21 cellular contexts compared by ENCODE assay signal in genomic region chr20:3229158-3229557, GRCh38. TPM values are rescaled to one million over a fixed set of nuclear protein-coding genes. Genes with fewer than 3 reads are reported as not detected.
DNase-seq lines count a peak whose midpoint lies in the region; ATAC-seq, FAIRE-seq and TF ChIP-seq lines count a peak whose summit lies in the region.
"Had no signal": no experiment of that assay in that cellular context is flagged by ENCODE, and none has a peak within 500 bp of the region (broad histone marks: within the 10 kb centered on the region; RNA-seq: fewer than 3 reads in every experiment).

No MANE protein-coding gene starts in this region.

- H3K14ac ChIP-seq in neuronal stem cell (ENCODE audit: low read length), result peak overlapping the region; percentile 38

- H2BK5ac ChIP-seq in neuronal stem cell (ENCODE audit: low read length), result no peak overlapping the region

- no peak for FAIRE-seq in GM12878 (lab: Jason Lieb, UNC)
- FAIRE-seq: A204.1, GM12892, H1 had no signal

- no peak for TF ChIP-seq CTCF in heart right ventricle (IDR thresholded peaks at IDR 0.05)
- TF ChIP-seq CTCF in GM12878 (IDR thresholded peaks at IDR 0.05 in 2 of 3, conservative IDR thresholded peaks at IDR 0.05 in 1 of 3; ENCODE audit: control insufficient read depth in 2 of 3, extremely low read depth in 1 of 3, insufficient read depth in 1 of 3, low read depth in 3 of 3, low read length in 3 of 3), result no peak

- DNase-seq in Right ventricle myocardium inferior (ENCODE audit: missing footprints), result peak; percentile 61
- no peak for DNase-seq in heart right ventricle
- no peak for DNase-seq in GM12878 (ENCODE audit: low read depth, low spot score)
- DNase-seq in neuronal stem cell (ENCODE audit: low spot score), result no peak
- no peak for DNase-seq in NCI-H2029 treated with DMSO at 0.1 percent for 48 hours (lab: John Stamatoyannopoulos, UW)
- DNase-seq in NCI-H1048 (lab: John Stamatoyannopoulos, UW), result no peak
- DNase-seq: Calu3; CD4-positive, CD25-positive, alpha-beta regulatory T cell; CD8-positive, alpha-beta T cell; DMS53; DMS79 treated with DMSO at 0.1 percent for 48 hours; GF-D8; GM23248; HCEC 1CT had no signal

- peak overlapping the region; percentile 55 for H3K23ac ChIP-seq in neuronal stem cell (ENCODE audit: low read depth, low read length, poor library complexity)

- no peaks in the 10 kb centered on the region for H3K79me2 ChIP-seq in GM12878 (ENCODE audit: control insufficient read depth, insufficient read depth, low read length)

- CTCF ChIA-PET in GM12878 (lab: Yijun Ruan, JAX), result no interaction called here

- no peak overlapping the region for H3K27ac ChIP-seq in heart right ventricle
- no peak overlapping the region for H3K27ac ChIP-seq in GM12878 (ENCODE audit: control insufficient read depth, insufficient read depth)
- no peak overlapping the region for H3K27ac ChIP-seq in neuronal stem cell (replicated peaks; ENCODE audit: low read length)
- H3K27ac ChIP-seq: 22Rv1, BLaER1, C4-2B, GM23248 had no signal

- H3K9me3 ChIP-seq in heart right ventricle (no peaks in the 10 kb centered on the region), GM12878 (replicated peaks; ENCODE audit: control insufficient read depth, insufficient read depth, low read length) (no peaks in the 10 kb centered on the region), neuronal stem cell (replicated peaks in 1 of 2; ENCODE audit: control insufficient read depth in 2 of 2, insufficient read depth in 1 of 2, low read depth in 1 of 2, low read length in 2 of 2) (no peaks in the 10 kb centered on the region)
- H3K9me3 ChIP-seq: BLaER1 had no signal

- no peaks in the 10 kb centered on the region for H4K20me1 ChIP-seq in GM12878 (ENCODE audit: control insufficient read depth, insufficient read depth)

- H3K79me1 ChIP-seq in neuronal stem cell (ENCODE audit: low read depth, low read length), result peaks cover 4% of the 10 kb centered on the region

- H4K91ac ChIP-seq in neuronal stem cell (ENCODE audit: low read depth, low read length, poor library complexity), result no peak overlapping the region

- TF ChIP-seq POLR2A in GM12878 (IDR thresholded peaks at IDR 0.05; ENCODE audit: low read depth, low read length), result no peak

- H2AFZ ChIP-seq in GM12878 (ENCODE audit: control insufficient read depth, low read depth, low read length) (no peak overlapping the region), neuronal stem cell (ENCODE audit: low read length) (no peak overlapping the region)
- H2AFZ ChIP-seq: GM23248 had no signal

- H3K9ac ChIP-seq in GM12878 (ENCODE audit: control insufficient read depth, insufficient read depth, low read length) (no peak overlapping the region), neuronal stem cell (ENCODE audit: low read depth, low read length, poor library complexity) (no peak overlapping the region)
- H3K9ac ChIP-seq: BLaER1, GM23248 had no signal

- H3K4ac ChIP-seq in neuronal stem cell (ENCODE audit: low read length), result no peak overlapping the region

- intact Hi-C loops in Right ventricle myocardium inferior (cut with DNase I) (loop anchor here (10.0 kb wide), 1 partner anchor 46 kb away; no protein-coding TSS in a partner anchor), heart right ventricle (cut with DNase I) (loop anchor here in 2 of 10 donors (10.0 kb wide), 2 partner anchors 56 to 86 kb away; no protein-coding TSS in a partner anchor), GM12878 (cut with micrococcal nuclease; ENCODE audit: unreplicated experiment) (no loop called here)

- RAD21 ChIA-PET in GM12878 (lab: Charles Lee; ENCODE audit: unreplicated experiment), result no interaction called here

- H3K27me3 ChIP-seq in heart right ventricle (no peaks in the 10 kb centered on the region), GM12878 (replicated peaks in 1 of 2; ENCODE audit: control insufficient read depth in 2 of 2, insufficient read depth in 2 of 2, low read length in 1 of 2) (no peaks in the 10 kb centered on the region), neuronal stem cell (ENCODE audit: control insufficient read depth in 3 of 3, insufficient read depth in 3 of 3, low read depth in 1 of 3, low read length in 3 of 3) (no peaks in the 10 kb centered on the region)
- H3K27me3 ChIP-seq: BLaER1 had no signal

- H3K4me3 ChIP-seq in heart right ventricle (no peak overlapping the region), GM12878 (no peak overlapping the region), neuronal stem cell (ENCODE audit: low read length in 2 of 2) (no peak overlapping the region)
- H3K4me3 ChIP-seq: BLaER1, GM23248 had no signal

- H2AK5ac ChIP-seq in neuronal stem cell (ENCODE audit: low read depth, low read length), result peak overlapping the region; percentile 21

- no TSS peak for BruUV-seq in GM12878 (replicated peaks; lab: Mats Ljungman, UMichigan)

- WGBS in heart right ventricle, 2 donors, result 93 to 95% methylated on average over 22 of the region's 22 CpGs
- WGBS in GM12878 (ENCODE audit: insufficient coverage, insufficient replicate concordance, low lambda C conversion rate, missing lambda C conversion rate), result 85% methylated on average over 19 of the region's 22 CpGs
- no CpG with 5 or more reads among the region's 22 CpGs for WGBS in neuronal stem cell (ENCODE audit: extremely low coverage in 2 of 2, insufficient read length in 2 of 2, insufficient replicate concordance in 1 of 2), 2 donors

- ATAC-seq in Right ventricle myocardium inferior (no peak), heart right ventricle (no peak), GM12878 (no peak), GM21515 (IDR thresholded peaks at IDR 0.05; ENCODE audit: unreplicated experiment) (no peak)
- ATAC-seq: CD8-positive, alpha-beta T cell had no signal

- POLR2A ChIA-PET in GM12878 (lab: Charles Lee), result no interaction called here

- H3K4me2 ChIP-seq in GM12878 (ENCODE audit: control insufficient read depth, insufficient read depth), result no peak overlapping the region
- H3K4me2 ChIP-seq in neuronal stem cell (ENCODE audit: insufficient read depth, low read length, poor library complexity, severe bottlenecking), result no peak overlapping the region
- H3K4me2 ChIP-seq: BLaER1 had no signal

- H4K8ac ChIP-seq in neuronal stem cell (ENCODE audit: low read depth, low read length), result no peak overlapping the region

- H2BK15ac ChIP-seq in neuronal stem cell (ENCODE audit: low read length), result no peak overlapping the region

- SMC1A ChIA-PET in GM12878 (lab: Charles Lee; ENCODE audit: uncharacterized antibody, unreplicated experiment), result no interaction called here

- H3K36me3 ChIP-seq in heart right ventricle, result peaks cover 0 to 13% (median 0%) of the 10 kb centered on the region in 9 donors
- no peaks in the 10 kb centered on the region; a peak in 1 of 4 replicates for H3K36me3 ChIP-seq in GM12878 (ENCODE audit: control insufficient read depth in 2 of 2, insufficient read depth in 2 of 2, low read length in 1 of 2)
- peaks cover 3 to 4% of the 10 kb centered on the region in 2 donors for H3K36me3 ChIP-seq in neuronal stem cell (replicated peaks in 1 of 2; ENCODE audit: control insufficient read depth in 2 of 2, insufficient read depth in 2 of 2, low read length in 2 of 2)

- no peak overlapping the region for H3K18ac ChIP-seq in neuronal stem cell (ENCODE audit: low read length)

- in situ Hi-C loops in GM12878 (cut with MboI), result no loop called here

- H3K4me1 ChIP-seq in heart right ventricle (no peaks in the 10 kb centered on the region), GM12878 (ENCODE audit: control insufficient read depth, insufficient read depth, low read length) (no peaks in the 10 kb centered on the region), neuronal stem cell (ENCODE audit: control insufficient read depth in 2 of 2, insufficient read depth in 1 of 2, low read depth in 1 of 2, low read length in 2 of 2) (no peaks in the 10 kb centered on the region)

- no peak overlapping the region for H2BK12ac ChIP-seq in neuronal stem cell (ENCODE audit: low read length)

- TF ChIP-seq RAD21 in GM12878 (IDR thresholded peaks at IDR 0.05; ENCODE audit: insufficient read depth, low read depth, low read length), result no peak

- TF ChIP-seq EP300 in GM12878 (IDR thresholded peaks at IDR 0.05; ENCODE audit: borderline replicate concordance in 1 of 2, control insufficient read depth in 1 of 2, low read depth in 2 of 2, low read length in 2 of 2), result no peak

- H2BK120ac ChIP-seq in neuronal stem cell (ENCODE audit: low read depth, low read length), result no peak overlapping the region

RNA-seq across cellular contexts. Expression of gene SLC4A11, which starts 9.8 kb away (rescaled TPM):
- 0.14 TPM for total RNA-seq in Right ventricle myocardium inferior
- total RNA-seq in heart right ventricle, result 1 to 10 TPM in 1 of 10 donors, under 1 TPM in 9; 0.06 to 1.6 (median 0.45) TPM
- polyA plus RNA-seq in heart right ventricle, result under 1 TPM; 0.19 to 0.51 TPM
- total RNA-seq in GM12878 (2013; cell fraction: nucleolus; rRNA removed), result 0.98 and 1.8 TPM in 2 replicates
- 0.76 and 1.6 TPM in 2 replicates for total RNA-seq in GM12878 (2014; rRNA removed)
- 0.28 and 0.40 TPM in 2 replicates for total RNA-seq in GM12878 (2014; rRNA removed; fragmentation: Illumina TruSeq; extraction: Trizol)
- total RNA-seq in GM12878 (2021), result 1.9 and 2.3 TPM in 2 replicates
- polyA plus RNA-seq in GM12878 (2011; ENCODE audit: low read depth), result 0.13 TPM
- polyA plus RNA-seq in GM12878 (2011; rRNA removed), result 0.07 TPM in 1 of 2 replicates, not detected in the other
- polyA plus RNA-seq in GM12878 (2011; cell fraction: cytosol; rRNA removed), result 0.08 and 0.09 TPM in 2 replicates
- polyA plus RNA-seq in GM12878 (2011; cell fraction: nucleus; rRNA removed), result 0.78 and 0.94 TPM in 2 replicates
- 0.46 TPM in 2 replicates for polyA plus RNA-seq in GM12878 (2012)
- 0.10 and 0.78 TPM in 2 replicates for polyA plus RNA-seq in GM12878 (2014; fragmentation: Illumina TruSeq; extraction: Trizol)
- polyA plus RNA-seq in GM12878 (2014; fragmentation: Nextera tagmentation; extraction: Ambion mirVana), result under 1 TPM; 0.15 to 0.18 TPM
- 1.5 and 2.0 TPM in 2 replicates for polyA plus RNA-seq in GM12878 (2014; rRNA removed)
- 1 to 10 TPM; 1.5 to 1.9 TPM for polyA plus RNA-seq in GM12878 (2016; fragmentation: Nextera tagmentation; extraction: Ambion mirVana)
- not detected in 2 replicates for polyA minus RNA-seq in GM12878 (2011; rRNA and poly(A)+ RNA removed)
- not detected in 2 replicates for polyA minus RNA-seq in GM12878 (2011; cell fraction: cytosol; rRNA and poly(A)+ RNA removed)
- 0.12 and 0.38 TPM in 2 replicates for polyA minus RNA-seq in GM12878 (2011; cell fraction: nucleus; rRNA and poly(A)+ RNA removed)
- polyA plus RNA-seq in neuronal stem cell (2013, experiment 1 of 2), result 4.0 TPM
- 3.9 TPM for polyA plus RNA-seq in neuronal stem cell (2013, experiment 2 of 2)

RNA-seq across cellular contexts. Expression of gene ITPA, which starts 19.9 kb away (rescaled TPM):
- total RNA-seq in Right ventricle myocardium inferior, result 21.4 TPM
- 10 to 100 TPM; 15.8 to 26.3 (median 21.5) TPM for total RNA-seq in heart right ventricle
- polyA plus RNA-seq in heart right ventricle, result 10 to 100 TPM; 51.1 to 53.6 TPM
- 19.1 and 22.1 TPM in 2 replicates for total RNA-seq in GM12878 (2013; cell fraction: nucleolus; rRNA removed)
- 79.8 and 91.8 TPM in 2 replicates for total RNA-seq in GM12878 (2014; rRNA removed)
- 46.5 and 48.4 TPM in 2 replicates for total RNA-seq in GM12878 (2014; rRNA removed; fragmentation: Illumina TruSeq; extraction: Trizol)
- total RNA-seq in GM12878 (2021), result 78.7 and 86.1 TPM in 2 replicates
- polyA plus RNA-seq in GM12878 (2011; ENCODE audit: low read depth), result 25.0 TPM
- 29.1 and 38.5 TPM in 2 replicates for polyA plus RNA-seq in GM12878 (2011; rRNA removed)
- polyA plus RNA-seq in GM12878 (2011; cell fraction: cytosol; rRNA removed), result 54.5 and 77.0 TPM in 2 replicates
- polyA plus RNA-seq in GM12878 (2011; cell fraction: nucleus; rRNA removed), result 44.6 and 49.7 TPM in 2 replicates
- polyA plus RNA-seq in GM12878 (2012), result 43.1 and 47.7 TPM in 2 replicates
- 30.8 and 44.4 TPM in 2 replicates for polyA plus RNA-seq in GM12878 (2014; fragmentation: Illumina TruSeq; extraction: Trizol)
- polyA plus RNA-seq in GM12878 (2014; fragmentation: Nextera tagmentation; extraction: Ambion mirVana), result 10 to 100 TPM in 1 of 2 experiments, 1 to 10 TPM in 1; 5.5 to 30.2 TPM
- 91.2 and 103 TPM in 2 replicates for polyA plus RNA-seq in GM12878 (2014; rRNA removed)
- 100 to 1,000 TPM; 112 to 124 TPM for polyA plus RNA-seq in GM12878 (2016; fragmentation: Nextera tagmentation; extraction: Ambion mirVana)
- 8.0 and 22.7 TPM in 2 replicates for polyA minus RNA-seq in GM12878 (2011; rRNA and poly(A)+ RNA removed)
- 6.1 and 6.5 TPM in 2 replicates for polyA minus RNA-seq in GM12878 (2011; cell fraction: cytosol; rRNA and poly(A)+ RNA removed)
- polyA minus RNA-seq in GM12878 (2011; cell fraction: nucleus; rRNA and poly(A)+ RNA removed), result 3.1 and 7.1 TPM in 2 replicates
- polyA plus RNA-seq in neuronal stem cell (2013, experiment 1 of 2), result 31.8 TPM
- polyA plus RNA-seq in neuronal stem cell (2013, experiment 2 of 2), result 32.2 TPM

RNA-seq across cellular contexts. Expression of gene DDRGK1, which starts 24.7 kb away (rescaled TPM):
- total RNA-seq in Right ventricle myocardium inferior, result 36.5 TPM
- 10 to 100 TPM; 25.2 to 48.4 (median 29.4) TPM for total RNA-seq in heart right ventricle
- 10 to 100 TPM; 31.0 to 77.1 TPM for polyA plus RNA-seq in heart right ventricle
- total RNA-seq in GM12878 (2013; cell fraction: nucleolus; rRNA removed), result 81.6 and 86.8 TPM in 2 replicates
- total RNA-seq in GM12878 (2014; rRNA removed), result 38.7 and 41.1 TPM in 2 replicates
- total RNA-seq in GM12878 (2014; rRNA removed; fragmentation: Illumina TruSeq; extraction: Trizol), result 28.3 and 31.2 TPM in 2 replicates
- 40.2 and 55.2 TPM in 2 replicates for total RNA-seq in GM12878 (2021)
- polyA plus RNA-seq in GM12878 (2011; ENCODE audit: low read depth), result 25.0 TPM
- 27.8 and 40.7 TPM in 2 replicates for polyA plus RNA-seq in GM12878 (2011; rRNA removed)
- 40.9 and 41.6 TPM in 2 replicates for polyA plus RNA-seq in GM12878 (2011; cell fraction: cytosol; rRNA removed)
- 77.0 and 80.1 TPM in 2 replicates for polyA plus RNA-seq in GM12878 (2011; cell fraction: nucleus; rRNA removed)
- 34.0 and 39.2 TPM in 2 replicates for polyA plus RNA-seq in GM12878 (2012)
- 9.5 and 21.0 TPM in 2 replicates for polyA plus RNA-seq in GM12878 (2014; fragmentation: Illumina TruSeq; extraction: Trizol)
- polyA plus RNA-seq in GM12878 (2014; fragmentation: Nextera tagmentation; extraction: Ambion mirVana), result 1 to 10 TPM; 4.0 to 8.9 TPM
- polyA plus RNA-seq in GM12878 (2014; rRNA removed), result 40.8 and 45.0 TPM in 2 replicates
- 10 to 100 TPM; 42.0 to 49.5 TPM for polyA plus RNA-seq in GM12878 (2016; fragmentation: Nextera tagmentation; extraction: Ambion mirVana)
- 14.2 and 17.7 TPM in 2 replicates for polyA minus RNA-seq in GM12878 (2011; rRNA and poly(A)+ RNA removed)
- polyA minus RNA-seq in GM12878 (2011; cell fraction: cytosol; rRNA and poly(A)+ RNA removed), result 10.0 and 19.3 TPM in 2 replicates
- 10.9 and 14.4 TPM in 2 replicates for polyA minus RNA-seq in GM12878 (2011; cell fraction: nucleus; rRNA and poly(A)+ RNA removed)
- 29.3 TPM for polyA plus RNA-seq in neuronal stem cell (2013, experiment 1 of 2)
- polyA plus RNA-seq in neuronal stem cell (2013, experiment 2 of 2), result 30.0 TPM

RNA-seq across cellular contexts. Expression of gene LZTS3, which starts 55.8 kb away (rescaled TPM):
- total RNA-seq in Right ventricle myocardium inferior (19.6 TPM), heart right ventricle (10 to 100 TPM in 4 of 10 donors, 1 to 10 TPM in 6; 7.1 to 27.0 (median 9.7) TPM), GM12878 (2014; rRNA removed) (0.33 and 0.56 TPM in 2 replicates), GM12878 (2014; rRNA removed; fragmentation: Illumina TruSeq; extraction: Trizol) (0.18 TPM in 2 replicates), GM12878 (2021) (0.44 and 0.48 TPM in 2 replicates)
- polyA plus RNA-seq in heart right ventricle (1 to 10 TPM; 7.9 to 9.1 TPM), GM12878 (2011; rRNA removed) (0.37 and 0.64 TPM in 2 replicates), GM12878 (2014; fragmentation: Illumina TruSeq; extraction: Trizol) (0.08 and 0.26 TPM in 2 replicates), GM12878 (2014; fragmentation: Nextera tagmentation; extraction: Ambion mirVana) (under 1 TPM; 0.03 to 0.04 TPM), GM12878 (2014; rRNA removed) (0.48 and 0.90 TPM in 2 replicates), GM12878 (2016; fragmentation: Nextera tagmentation; extraction: Ambion mirVana) (under 1 TPM; 0.08 to 0.11 TPM)
- total RNA-seq in GM12878 (2013; cell fraction: nucleolus; rRNA removed), result 4.6 and 5.1 TPM in 2 replicates
- 0.68 TPM for polyA plus RNA-seq in GM12878 (2011; ENCODE audit: low read depth)
- polyA plus RNA-seq in GM12878 (2011; cell fraction: cytosol; rRNA removed), result 0.90 and 0.95 TPM in 2 replicates
- polyA plus RNA-seq in GM12878 (2011; cell fraction: nucleus; rRNA removed), result 3.2 and 3.5 TPM in 2 replicates
- 1.4 and 1.7 TPM in 2 replicates for polyA plus RNA-seq in GM12878 (2012)
- polyA minus RNA-seq in GM12878 (2011; rRNA and poly(A)+ RNA removed), result 0.51 and 1.3 TPM in 2 replicates
- polyA minus RNA-seq in GM12878 (2011; cell fraction: cytosol; rRNA and poly(A)+ RNA removed), result not detected in 2 replicates
- polyA minus RNA-seq in GM12878 (2011; cell fraction: nucleus; rRNA and poly(A)+ RNA removed), result 0.36 and 0.67 TPM in 2 replicates
- 8.4 TPM for polyA plus RNA-seq in neuronal stem cell (2013, experiment 1 of 2)
- 8.7 TPM for polyA plus RNA-seq in neuronal stem cell (2013, experiment 2 of 2)
